14 cellular contexts compared by ENCODE assay signal in the genomic region with DNA sequence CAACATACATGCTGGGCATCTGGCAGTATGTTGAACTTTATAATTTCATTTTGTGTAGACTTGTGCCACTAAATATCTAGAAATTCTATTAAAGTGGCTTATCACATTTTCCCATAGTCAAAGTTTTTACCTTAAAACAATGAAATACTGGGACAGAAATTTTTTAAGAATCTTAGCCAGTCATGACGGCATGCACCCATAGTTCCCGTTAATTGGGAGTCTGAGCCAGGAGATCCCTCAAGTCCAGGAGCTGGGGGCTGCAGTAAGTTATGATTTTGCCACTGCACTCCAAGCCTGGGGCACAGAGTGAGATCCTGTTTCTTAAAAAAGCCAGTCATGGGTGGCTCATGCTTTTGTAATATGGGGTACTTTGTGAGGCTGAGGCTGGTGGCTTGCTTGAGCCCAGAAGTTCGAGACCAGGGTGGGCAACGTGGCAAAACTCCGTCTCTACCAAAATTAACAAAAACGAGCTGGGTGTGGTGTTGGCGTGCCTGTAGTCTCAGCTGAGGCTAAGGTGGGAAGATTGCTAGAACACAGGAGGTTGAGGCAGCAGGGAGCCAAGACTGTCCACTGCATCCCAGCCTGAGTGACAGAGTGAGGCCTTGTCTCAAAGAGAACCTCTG. TPM values are rescaled to one million over a fixed set of nuclear protein-coding genes. Genes with fewer than 3 reads are reported as not detected.
DNase-seq lines count a peak whose midpoint lies in the region; ATAC-seq and TF ChIP-seq lines count a peak whose summit lies in the region.
"Had no signal": no experiment of that assay in that cellular context is flagged by ENCODE, and none has a peak within 500 bp of the region (broad histone marks: within the 10 kb centered on the region; RNA-seq: fewer than 3 reads in every experiment).

No MANE protein-coding gene starts in this region.

- ATAC-seq in GM18873 (IDR thresholded peaks at IDR 0.05; ENCODE audit: low FRiP score, unreplicated experiment), result no peak
- ATAC-seq: upper lobe of right lung had no signal

- no peak overlapping the region for H3K4me3 ChIP-seq in mesodermal cell (ENCODE audit: extremely low read depth, insufficient read depth, low read length, poor library complexity, severe bottlenecking)
- no peak overlapping the region for H3K4me3 ChIP-seq in lower leg skin (ENCODE audit: low read depth, poor library complexity, severe bottlenecking)
- H3K4me3 ChIP-seq: ovary, upper lobe of right lung had no signal

- H3K36me3 Mint-ChIP-seq in HFFc6 (ENCODE audit: low read depth), result peaks cover 70% of the 10 kb centered on the region
- H3K36me3 Mint-ChIP-seq in activated T-helper 1 cell treated with anti-CD3 and anti-CD28 coated beads, Interleukin-12 subunit alpha, Interleukin-12 subunit beta, Interleukin-2, Interleukin-4 antibody, amounts not matched to agents 30 ng/mL and 10 ng/mL and 1 ng/mL, durations not matched to agents 14 hours and 24 hours and 36 hours (ENCODE audit: low read depth), result peaks cover 71% of the 10 kb centered on the region

- no peaks in the 10 kb centered on the region for H3K9me3 Mint-ChIP-seq in HFFc6
- H3K9me3 Mint-ChIP-seq in activated T-helper 1 cell treated with anti-CD3 and anti-CD28 coated beads, Interleukin-12 subunit alpha, Interleukin-12 subunit beta, Interleukin-2, Interleukin-4 antibody, amounts not matched to agents 30 ng/mL and 10 ng/mL and 1 ng/mL, durations not matched to agents 14 hours and 24 hours and 36 hours, result no peaks in the 10 kb centered on the region

- peak overlapping the region; percentile 73 for H3K27ac Mint-ChIP-seq in HFFc6
- H3K27ac Mint-ChIP-seq in activated T-helper 1 cell treated with anti-CD3 and anti-CD28 coated beads, Interleukin-12 subunit alpha, Interleukin-12 subunit beta, Interleukin-2, Interleukin-4 antibody, amounts not matched to agents 30 ng/mL and 10 ng/mL and 1 ng/mL, durations not matched to agents 14 hours and 24 hours and 36 hours, result peak overlapping the region; percentile 34

- TF ChIP-seq CTCF in C4-2B (conservative IDR thresholded peaks at IDR 0.05) (no peak), HFFc6 (IDR thresholded peaks at IDR 0.05) (no peak), lower leg skin (IDR thresholded peaks at IDR 0.05) (no peak)

- H3K27ac ChIP-seq in C4-2B (peak overlapping the region; percentile 23), mesodermal cell (ENCODE audit: low read depth, low read length, severe bottlenecking) (peak overlapping the region; percentile 24)
- H3K27ac ChIP-seq: ovary, upper lobe of right lung had no signal

- H3K27me3 Mint-ChIP-seq in HFFc6 (ENCODE audit: insufficient read depth), result peaks cover 10% of the 10 kb centered on the region
- no peaks in the 10 kb centered on the region for H3K27me3 Mint-ChIP-seq in activated T-helper 1 cell treated with anti-CD3 and anti-CD28 coated beads, Interleukin-12 subunit alpha, Interleukin-12 subunit beta, Interleukin-2, Interleukin-4 antibody, amounts not matched to agents 30 ng/mL and 10 ng/mL and 1 ng/mL, durations not matched to agents 14 hours and 24 hours and 36 hours (ENCODE audit: insufficient read depth)

- TF ChIP-seq POLR2A in lower leg skin (IDR thresholded peaks at IDR 0.05), result no peak

- peaks cover 70% of the 10 kb centered on the region for H3K36me3 ChIP-seq in mesodermal cell (ENCODE audit: control insufficient read depth, insufficient read depth, low read length)
- H3K36me3 ChIP-seq: ovary had no signal

- H3K9me3 ChIP-seq in mesodermal cell (ENCODE audit: control insufficient read depth, low read length), result no peaks in the 10 kb centered on the region
- H3K9me3 ChIP-seq: ovary, upper lobe of right lung had no signal

- no peak for DNase-seq in HFFc6
- no peak for DNase-seq in activated T-helper 1 cell treated with anti-CD3 and anti-CD28 coated beads, Interleukin-12 subunit alpha, Interleukin-12 subunit beta, Interleukin-2, Interleukin-4 antibody, amounts not matched to agents 30 ng/mL and 10 ng/mL and 1 ng/mL, durations not matched to agents 14 hours and 24 hours and 36 hours (ENCODE audit: low spot score)
- DNase-seq in lower leg skin (ENCODE audit: low spot score in 2 of 2), result no peak
- DNase-seq in NK-92 (lab: John Stamatoyannopoulos, UW; ENCODE audit: unreplicated experiment), result no peak
- no peak for DNase-seq in NK-92 treated with Interleukin-12 subunit alpha and Interleukin-12 subunit beta, amount 100 ng/mL, for 24 hours (lab: John Stamatoyannopoulos, UW)
- DNase-seq: DMS153, kidney, NCI-H1048, ovary, upper lobe of right lung had no signal

- intact Hi-C loops in activated T-helper 1 cell treated with anti-CD3 and anti-CD28 coated beads, Interleukin-12 subunit alpha, Interleukin-12 subunit beta, Interleukin-2, Interleukin-4 antibody, amounts not matched to agents 30 ng/mL and 10 ng/mL and 1 ng/mL, durations not matched to agents 14 hours and 24 hours and 36 hours (cut with micrococcal nuclease), result loop anchor here (5.0 to 10.0 kb wide), 2 partner anchors 755 to 1048 kb away; a partner anchor contains a TSS
- intact Hi-C loops in lower leg skin (cut with DNase I; ENCODE audit: low total_unique reads), result no loop called here

- H3K4me1 ChIP-seq in mesodermal cell (ENCODE audit: control insufficient read depth, insufficient read depth, low read length, poor library complexity, severe bottlenecking), result peaks cover 10% of the 10 kb centered on the region

- 90 to 97% methylated on average over 7 of the region's 7 CpGs for WGBS in mesodermal cell (ENCODE audit: insufficient coverage in 2 of 2), 2 experiments
- 53 to 61% methylated on average over 7 of the region's 7 CpGs for WGBS in lower leg skin, 2 donors

- H3K4me1 Mint-ChIP-seq in HFFc6 (ENCODE audit: low read depth), result peaks cover 79% of the 10 kb centered on the region
- peaks cover 54% of the 10 kb centered on the region for H3K4me1 Mint-ChIP-seq in activated T-helper 1 cell treated with anti-CD3 and anti-CD28 coated beads, Interleukin-12 subunit alpha, Interleukin-12 subunit beta, Interleukin-2, Interleukin-4 antibody, amounts not matched to agents 30 ng/mL and 10 ng/mL and 1 ng/mL, durations not matched to agents 14 hours and 24 hours and 36 hours (ENCODE audit: low read depth)

- peak overlapping the region; percentile 97 for H3K4me3 Mint-ChIP-seq in HFFc6
- peak overlapping the region; percentile 90 for H3K4me3 Mint-ChIP-seq in activated T-helper 1 cell treated with anti-CD3 and anti-CD28 coated beads, Interleukin-12 subunit alpha, Interleukin-12 subunit beta, Interleukin-2, Interleukin-4 antibody, amounts not matched to agents 30 ng/mL and 10 ng/mL and 1 ng/mL, durations not matched to agents 14 hours and 24 hours and 36 hours

RNA-seq across cellular contexts. Expression of a gene that starts 3.1 kb away (rescaled TPM):
- 1,000 to 10,000 TPM; 1,595 to 1,900 (median 1,723) TPM for total RNA-seq in HFFc6 (2021; fragmentation: NEBNext Ultra II Directional; extraction: Animal tissue kit (Norgen Biotek cat#: 25700))
- 1,750 and 1,765 TPM in 2 replicates for total RNA-seq in activated T-helper 1 cell treated with anti-CD3 and anti-CD28 coated beads, Interleukin-12 subunit alpha, Interleukin-12 subunit beta, Interleukin-2, Interleukin-4 antibody, amounts not matched to agents 30 ng/mL and 10 ng/mL and 1 ng/mL, durations not matched to agents 14 hours and 24 hours and 36 hours
- polyA plus RNA-seq in mesodermal cell (2013, experiment 1 of 2), result 2,801 TPM
- polyA plus RNA-seq in mesodermal cell (2013, experiment 2 of 2), result 2,429 TPM
- 1,000 to 10,000 TPM in 3 of 4 donors, 100 to 1,000 TPM in 1; 789 to 1,137 (median 1,095) TPM for total RNA-seq in lower leg skin

RNA-seq across cellular contexts. Expression of a gene that starts 26.5 kb away (rescaled TPM):
- 10 to 100 TPM; 24.8 to 32.4 (median 27.9) TPM for total RNA-seq in HFFc6 (2021; fragmentation: NEBNext Ultra II Directional; extraction: Animal tissue kit (Norgen Biotek cat#: 25700))
- 40.0 and 43.1 TPM in 2 replicates for total RNA-seq in activated T-helper 1 cell treated with anti-CD3 and anti-CD28 coated beads, Interleukin-12 subunit alpha, Interleukin-12 subunit beta, Interleukin-2, Interleukin-4 antibody, amounts not matched to agents 30 ng/mL and 10 ng/mL and 1 ng/mL, durations not matched to agents 14 hours and 24 hours and 36 hours
- 16.2 TPM for polyA plus RNA-seq in mesodermal cell (2013, experiment 1 of 2)
- 18.1 TPM for polyA plus RNA-seq in mesodermal cell (2013, experiment 2 of 2)
- 10 to 100 TPM; 12.7 to 21.3 (median 14.1) TPM for total RNA-seq in lower leg skin

RNA-seq across cellular contexts. Expression of a gene that starts 57.9 kb away (rescaled TPM):
- not detected for total RNA-seq in HFFc6 (2021; fragmentation: NEBNext Ultra II Directional; extraction: Animal tissue kit (Norgen Biotek cat#: 25700))
- total RNA-seq in activated T-helper 1 cell treated with anti-CD3 and anti-CD28 coated beads, Interleukin-12 subunit alpha, Interleukin-12 subunit beta, Interleukin-2, Interleukin-4 antibody, amounts not matched to agents 30 ng/mL and 10 ng/mL and 1 ng/mL, durations not matched to agents 14 hours and 24 hours and 36 hours, result not detected in 2 replicates
- not detected for polyA plus RNA-seq in mesodermal cell (2013, experiment 1 of 2)
- not detected for polyA plus RNA-seq in mesodermal cell (2013, experiment 2 of 2)
- under 1 TPM in 3 of 4 donors, not detected in 1; 0.11 to 0.16 (median 0.13) TPM for total RNA-seq in lower leg skin
- total RNA-seq: upper lobe of right lung had no signal
- polyA plus RNA-seq: esophagus had no signal
